In genomic region chr16:87463722-87464690, GRCh38 we compare ENCODE assay signal across 8 cellular contexts. TPM values are rescaled to one million over a fixed set of nuclear protein-coding genes. Genes with fewer than 3 reads are reported as not detected.
A peak's percentile ranks its signal among the peaks of the same experiment; 100 is the strongest.
DNase-seq lines count a peak whose midpoint lies in the region; ATAC-seq and TF ChIP-seq lines count a peak whose summit lies in the region.

No MANE protein-coding gene starts in this region.

- no peak for TF ChIP-seq CTCF in epithelial cell of proximal tubule (conservative IDR thresholded peaks at IDR 0.05; ENCODE audit: low read depth, low read length)
- TF ChIP-seq CTCF in osteocyte (IDR thresholded peaks at IDR 0.05), result no peak

- H3K4me3 Mint-ChIP-seq in osteocyte (ENCODE audit: unreplicated experiment), result peak overlapping the region; percentile 48

- ATAC-seq in HG02981 (IDR thresholded peaks at IDR 0.05; ENCODE audit: unreplicated experiment) (peak; percentile 45), HG02610 (IDR thresholded peaks at IDR 0.05; ENCODE audit: unreplicated experiment) (no peak)

- DNase-seq in AG08395 (ENCODE audit: low spot score), result peak; percentile 55
- DNase-seq in activated CD4-positive, alpha-beta T cell treated with anti-CD3 and anti-CD28 coated beads for 48 hours, result peak; percentile 61
- DNase-seq in epithelial cell of proximal tubule (ENCODE audit: low read depth), result no peak
- DNase-seq in osteocyte (ENCODE audit: extremely low spot score, unreplicated experiment), result no peak
- no peak for DNase-seq in DMS53 (lab: John Stamatoyannopoulos, UW)
- DNase-seq in OCI-M2 (lab: John Stamatoyannopoulos, UW; ENCODE audit: unreplicated experiment), result no peak

- no peaks in the 10 kb centered on the region for H3K27me3 Mint-ChIP-seq in osteocyte (ENCODE audit: unreplicated experiment)

- H3K36me3 Mint-ChIP-seq in osteocyte (ENCODE audit: unreplicated experiment), result peaks cover 11% of the 10 kb centered on the region

- H3K4me1 Mint-ChIP-seq in osteocyte (ENCODE audit: unreplicated experiment), result peaks cover 75% of the 10 kb centered on the region

- H3K9me3 Mint-ChIP-seq in osteocyte (ENCODE audit: unreplicated experiment), result no peaks in the 10 kb centered on the region

- peak overlapping the region; percentile 22 for H3K4me3 ChIP-seq in epithelial cell of proximal tubule (ENCODE audit: low read depth, low read length)

- H3K27ac Mint-ChIP-seq in osteocyte (ENCODE audit: unreplicated experiment), result peak overlapping the region; percentile 97

RNA-seq across cellular contexts. Expression of gene ZCCHC14, which starts 28.8 kb away (rescaled TPM):
- total RNA-seq in epithelial cell of proximal tubule, result 9.9 and 11.8 TPM in 2 replicates
- total RNA-seq in osteocyte, result 44.8 and 47.7 TPM in 2 replicates

Comparison
In these comparisons a context has a peak if more than half of its experiments do, and no peak if none do; other contexts are left out.
1. DNase-seq: peak in AG08395 (single experiment) and activated CD4-positive, alpha-beta T cell treated with anti-CD3 and anti-CD28 coated beads for 48 hours (single experiment); none in epithelial cell of proximal tubule (single experiment), osteocyte (single experiment), DMS53 (single experiment) and OCI-M2 (single experiment).